In genomic region chr5:15834596-15835245, GRCh38 we compare ENCODE assay signal across 11 cellular contexts.
A peak's percentile ranks its signal among the peaks of the same experiment; 100 is the strongest.
DNase-seq lines count a peak whose midpoint lies in the region; ATAC-seq and TF ChIP-seq lines count a peak whose summit lies in the region.
"Had no signal": no experiment of that assay in that cellular context is flagged by ENCODE, and none has a peak within 500 bp of the region (broad histone marks: within the 10 kb centered on the region; RNA-seq: fewer than 3 reads in every experiment).

No MANE protein-coding gene starts in this region.

- H3K9ac ChIP-seq in HUES6 (ENCODE audit: low read length): no peak overlapping the region

- WGBS in spleen, 5 donors: 27 to 41% (median 34%) methylated on average over 3 of the region's 3 CpGs

- H3K4me1 Mint-ChIP-seq in natural killer cell treated with Interleukin-12 subunit alpha and Interleukin-12 subunit beta and Interleukin-15 and Interleukin-18, amount 100 ng/mL, for 72 hours (ENCODE audit: low read depth in 2 of 2): no peaks in the 10 kb centered on the region

- peaks cover 11% of the 10 kb centered on the region; the same call in 1 of the 2 replicates for H3K4me1 ChIP-seq in HUES6 (ENCODE audit: control insufficient read depth, insufficient read depth, low read length)
- H3K4me1 ChIP-seq in spleen: no peaks in the 10 kb centered on the region
- H3K4me1 ChIP-seq: thyroid gland had no signal

- H3K4me3 ChIP-seq in AG09309 (ENCODE audit: control insufficient read depth, low read depth, low read length) (no peak overlapping the region), HUES6 (ENCODE audit: low read depth, low read length) (no peak overlapping the region), spleen (no peak overlapping the region)
- H3K4me3 ChIP-seq: thyroid gland had no signal

- no peak for ATAC-seq in GM21390 (IDR thresholded peaks at IDR 0.05; ENCODE audit: unreplicated experiment)
- no peak for ATAC-seq in natural killer cell treated with Interleukin-12 subunit alpha and Interleukin-12 subunit beta and Interleukin-15 and Interleukin-18, amount 100 ng/mL, for 72 hours

- no peak overlapping the region for H3K27ac Mint-ChIP-seq in natural killer cell treated with Interleukin-12 subunit alpha and Interleukin-12 subunit beta and Interleukin-15 and Interleukin-18, amount 100 ng/mL, for 72 hours

- H3K36me3 ChIP-seq in HUES6 (ENCODE audit: control insufficient read depth, insufficient read depth, low read length): no peaks in the 10 kb centered on the region
- no peaks in the 10 kb centered on the region for H3K36me3 ChIP-seq in spleen
- H3K36me3 ChIP-seq: thyroid gland had no signal

- peaks cover 15% of the 10 kb centered on the region for H3K9me3 Mint-ChIP-seq in natural killer cell treated with Interleukin-12 subunit alpha and Interleukin-12 subunit beta and Interleukin-15 and Interleukin-18, amount 100 ng/mL, for 72 hours

- no peaks in the 10 kb centered on the region for H3K27me3 ChIP-seq in HUES6 (ENCODE audit: control insufficient read depth, insufficient read depth, low read length)
- no peaks in the 10 kb centered on the region for H3K27me3 ChIP-seq in spleen (replicated peaks in 1 of 7)
- H3K27me3 ChIP-seq: thyroid gland had no signal

- peak; percentile 83 for DNase-seq in AG09309 (ENCODE audit: low read depth)
- DNase-seq in astrocyte of the hippocampus (ENCODE audit: low read depth, low spot score): peak; percentile 54
- DNase-seq in kidney tubule cell (ENCODE audit: low spot score): peak; percentile 52
- DNase-seq in natural killer cell treated with Interleukin-12 subunit alpha and Interleukin-12 subunit beta and Interleukin-15 and Interleukin-18, amount 100 ng/mL, for 72 hours (ENCODE audit: low spot score): no peak
- no peak for DNase-seq in activated CD4-positive, alpha-beta T cell treated with anti-CD3 and anti-CD28 coated beads for 4 hours
- DNase-seq in spleen: no peak
- DNase-seq: activated T-cell treated with anti-CD3 and anti-CD28 coated beads, Interleukin-2, amount 50 U/mL, for 48 hours; cortex of kidney; thyroid gland had no signal

- H3K36me3 Mint-ChIP-seq in natural killer cell treated with Interleukin-12 subunit alpha and Interleukin-12 subunit beta and Interleukin-15 and Interleukin-18, amount 100 ng/mL, for 72 hours: no peaks in the 10 kb centered on the region

- no peak for TF ChIP-seq CTCF in AG09309 (IDR thresholded peaks at IDR 0.05; ENCODE audit: control insufficient read depth, insufficient read depth, low read depth, low read length, missing control alignments)
- no peak for TF ChIP-seq CTCF in spleen (IDR thresholded peaks at IDR 0.05 in 8 of 11, conservative IDR thresholded peaks at IDR 0.05 in 3 of 11)

- H3K9me3 ChIP-seq in HUES6 (ENCODE audit: control insufficient read depth, insufficient read depth, low read depth, low read length): peaks cover 3% of the 10 kb centered on the region; the same call in 1 of the 2 replicates
- peaks cover 0 to 6% (median 0%) of the 10 kb centered on the region in 8 donors for H3K9me3 ChIP-seq in spleen
- H3K9me3 ChIP-seq: thyroid gland had no signal

- intact Hi-C loops in spleen (cut with DNase I; ENCODE audit: low total_unique reads): no loop called here

- H3K27me3 Mint-ChIP-seq in natural killer cell treated with Interleukin-12 subunit alpha and Interleukin-12 subunit beta and Interleukin-15 and Interleukin-18, amount 100 ng/mL, for 72 hours: no peaks in the 10 kb centered on the region

- H3K27ac ChIP-seq in HUES6 (ENCODE audit: low read depth, low read length) (peak overlapping the region; percentile 26; the same call in 1 of the 2 replicates), spleen (no peak overlapping the region)
- H3K27ac ChIP-seq: thyroid gland had no signal

- no peak overlapping the region for H3K4me3 Mint-ChIP-seq in natural killer cell treated with Interleukin-12 subunit alpha and Interleukin-12 subunit beta and Interleukin-15 and Interleukin-18, amount 100 ng/mL, for 72 hours

- no peak for TF ChIP-seq POLR2A in spleen (IDR thresholded peaks at IDR 0.05)

Comparison
In these comparisons a context has a peak if more than half of its experiments do, and no peak if none do; other contexts are left out.
1. DNase-seq: peak in AG09309 (single experiment), astrocyte of the hippocampus (single experiment) and kidney tubule cell (single experiment); none in natural killer cell treated with Interleukin-12 subunit alpha and Interleukin-12 subunit beta and Interleukin-15 and Interleukin-18, amount 100 ng/mL, for 72 hours (single experiment), activated CD4-positive, alpha-beta T cell treated with anti-CD3 and anti-CD28 coated beads for 4 hours (0 of 2) and spleen (single experiment).